ENCODE assay signal across 1 cellular context in genomic region chr20:45933231-45934045, GRCh38.
TF ChIP-seq lines count a peak whose summit lies in the region.

No MANE protein-coding gene starts in this region.

TF ChIP-seq in A549, 52 proteins besides CTCF, POLR2A, EP300 and RAD21 (continued from another document):
- no peak for TF ChIP-seq REST (IDR thresholded peaks at IDR 0.05)
- TF ChIP-seq RFX5 (IDR thresholded peaks at IDR 0.05) = no peak
- TF ChIP-seq NFE2L2 (conservative IDR thresholded peaks at IDR 0.05; ENCODE audit: low read length) = no peak
- no peak for TF ChIP-seq CHD4 (IDR thresholded peaks at IDR 0.05; ENCODE audit: borderline replicate concordance)
- TF ChIP-seq MAFK (IDR thresholded peaks at IDR 0.05; ENCODE audit: partially characterized antibody) = no peak
- no peak for TF ChIP-seq RCOR1 (IDR thresholded peaks at IDR 0.05; ENCODE audit: low read depth, low read length)
- no peak for TF ChIP-seq HOXB5 (CRISPR knock-in tag; IDR thresholded peaks at IDR 0.05)
